In the genomic region with DNA sequence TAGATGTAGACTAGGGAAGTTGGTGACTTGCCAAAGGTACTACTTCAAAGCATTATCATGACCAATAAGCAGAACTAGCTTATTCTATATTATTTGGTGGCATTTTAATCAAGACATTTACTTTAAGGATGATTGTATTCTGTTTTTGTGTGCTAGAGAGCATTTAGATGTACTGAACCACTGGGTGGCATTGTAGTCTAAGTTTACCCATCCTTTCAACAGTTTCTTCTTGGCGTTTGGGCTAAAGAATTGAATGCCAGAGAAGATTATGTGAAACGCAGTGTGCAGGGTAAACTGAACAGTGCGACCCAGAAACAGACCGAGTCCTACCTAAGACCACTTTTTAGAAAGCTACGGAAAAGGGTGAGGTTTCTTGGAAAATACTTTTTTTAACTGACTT, we compare ENCODE assay signal across 10 cellular contexts. TPM values are rescaled to one million over a fixed set of nuclear protein-coding genes. Genes with fewer than 3 reads are reported as not detected.
DNase-seq lines count a peak whose midpoint lies in the region; ATAC-seq and TF ChIP-seq lines count a peak whose summit lies in the region.
"Had no signal": no experiment of that assay in that cellular context is flagged by ENCODE, and none has a peak within 500 bp of the region (broad histone marks: within the 10 kb centered on the region; RNA-seq: fewer than 3 reads in every experiment).

No MANE protein-coding gene starts in this region.

- intact Hi-C loops in left lung (cut with DNase I), result loop anchor here in 1 of 2 donors (10.0 kb wide), 1 partner anchor 161 kb away; no protein-coding TSS in a partner anchor

- H3K36me3 ChIP-seq in left lung, result peaks cover 0 to 86% of the 10 kb centered on the region in 2 donors

- no peaks in the 10 kb centered on the region for H3K9me3 Mint-ChIP-seq in brain
- H3K9me3 Mint-ChIP-seq: central memory CD8-positive, alpha-beta T cell had no signal

- no peaks in the 10 kb centered on the region for H3K9me3 ChIP-seq in left lung

- H3K36me3 Mint-ChIP-seq in brain, result peaks cover 57% of the 10 kb centered on the region

- H3K27me3 ChIP-seq in left lung, result no peaks in the 10 kb centered on the region

- no peaks in the 10 kb centered on the region for H3K4me1 ChIP-seq in left lung

- no peaks in the 10 kb centered on the region for H3K27me3 Mint-ChIP-seq in brain
- H3K27me3 Mint-ChIP-seq: central memory CD8-positive, alpha-beta T cell had no signal

- TF ChIP-seq CTCF in AG10803 (conservative IDR thresholded peaks at IDR 0.05; ENCODE audit: low read length), result peak; percentile 56
- TF ChIP-seq CTCF in brain (conservative IDR thresholded peaks at IDR 0.05), result peak; percentile 63 to 74
- TF ChIP-seq CTCF in left lung (IDR thresholded peaks at IDR 0.05), result peak in 1 of 2 donors; percentile 12

- peaks cover 47% of the 10 kb centered on the region for H3K4me1 Mint-ChIP-seq in brain

- ATAC-seq in left lung (peak; percentile 54), HG02938 (IDR thresholded peaks at IDR 0.05; ENCODE audit: unreplicated experiment) (no peak), HG03025 (IDR thresholded peaks at IDR 0.05; ENCODE audit: low FRiP score, unreplicated experiment) (no peak)

- H3K4me3 ChIP-seq in AG10803 (ENCODE audit: low read length) (no peak overlapping the region), left lung (no peak overlapping the region)
- H3K4me3 ChIP-seq in Jurkat, Clone E6-1 (ENCODE audit: low read length), result no peak overlapping the region

- H3K27ac Mint-ChIP-seq in brain, result peak overlapping the region in 1 of 5 experiments; percentile 35

- DNase-seq in AG10803 (ENCODE audit: low read depth), result peak; percentile 54
- peak; percentile 54 for DNase-seq in Jurkat, Clone E6-1 (ENCODE audit: low read depth, low spot score)
- no peak for DNase-seq in left lung
- no peak for DNase-seq in activated CD4-positive, alpha-beta T cell treated with anti-CD3 and anti-CD28 coated beads for 48 hours
- DNase-seq in germinal center (ENCODE audit: low spot score), result no peak
- DNase-seq: NCI-H748 treated with DMSO at 0.1 percent for 48 hours had no signal

- H3K27ac ChIP-seq in left lung, result no peak overlapping the region

- H3K4me3 Mint-ChIP-seq in brain, result no peak overlapping the region
- H3K4me3 Mint-ChIP-seq: central memory CD8-positive, alpha-beta T cell had no signal

RNA-seq across cellular contexts. Expression of gene PRPF18, which starts 26.8 kb away (rescaled TPM):
- polyA plus RNA-seq in Jurkat, Clone E6-1 (2012; ENCODE audit: insufficient read depth, insufficient read length), result 28.8 TPM
- 19.6 TPM for polyA plus RNA-seq in brain (ENCODE audit: insufficient read depth, low read depth, low replicate concordance)
- 10 to 100 TPM; 17.0 to 19.7 TPM for total RNA-seq in left lung

Comparison
In these comparisons a context has a peak if more than half of its experiments do, and no peak if none do; other contexts are left out.
1. DNase-seq: peak in AG10803 (single experiment) and Jurkat, Clone E6-1 (single experiment); none in left lung (0 of 2), activated CD4-positive, alpha-beta T cell treated with anti-CD3 and anti-CD28 coated beads for 48 hours (single experiment) and germinal center (single experiment).